ENCODE assay signal across 1 cellular context in the genomic region with DNA sequence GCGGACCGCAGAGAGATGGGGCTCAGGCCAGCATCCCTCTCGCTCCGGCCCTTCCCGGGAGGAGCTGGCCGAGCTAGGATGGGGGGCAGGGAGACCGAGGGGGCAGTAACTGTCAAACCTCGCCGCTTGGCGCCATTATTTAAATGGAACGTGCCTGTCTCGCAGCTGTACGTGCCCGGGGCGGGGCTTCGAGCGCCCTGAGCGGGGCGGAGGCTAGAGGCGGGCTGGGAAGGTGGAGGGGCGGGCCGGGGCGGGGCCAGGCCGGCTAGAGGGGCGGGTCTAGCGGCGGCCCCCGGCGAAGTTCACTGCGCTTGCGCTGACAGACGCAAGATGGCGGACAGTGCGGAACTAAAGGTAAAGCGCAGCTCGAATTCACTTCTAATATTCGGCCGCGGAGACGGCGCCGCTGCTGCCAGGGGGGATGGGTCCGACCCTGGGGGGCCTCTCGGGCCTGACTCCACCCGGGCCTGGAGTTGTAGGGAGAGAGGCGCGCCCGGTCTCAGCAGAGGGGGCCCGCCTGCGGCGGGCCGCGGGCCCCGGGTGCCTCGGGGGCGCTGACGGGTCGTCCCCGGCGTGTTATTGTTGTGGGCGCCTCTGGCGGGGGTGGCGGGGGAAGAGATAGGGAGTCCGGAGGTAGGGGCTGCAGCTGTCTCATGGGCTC.
A peak's percentile ranks its signal among the peaks of the same experiment; 100 is the strongest.
TF ChIP-seq lines count a peak whose summit lies in the region.

A gene (plus strand): TSS at position 319 of the 661 bp plus-strand sequence. CDS start 12 bp downstream, at position 331.

TF ChIP-seq in WTC11, 78 proteins besides CTCF, POLR2A, EP300 and RAD21 (continued from another document and continues in another):
- TF ChIP-seq, protein P1, sequence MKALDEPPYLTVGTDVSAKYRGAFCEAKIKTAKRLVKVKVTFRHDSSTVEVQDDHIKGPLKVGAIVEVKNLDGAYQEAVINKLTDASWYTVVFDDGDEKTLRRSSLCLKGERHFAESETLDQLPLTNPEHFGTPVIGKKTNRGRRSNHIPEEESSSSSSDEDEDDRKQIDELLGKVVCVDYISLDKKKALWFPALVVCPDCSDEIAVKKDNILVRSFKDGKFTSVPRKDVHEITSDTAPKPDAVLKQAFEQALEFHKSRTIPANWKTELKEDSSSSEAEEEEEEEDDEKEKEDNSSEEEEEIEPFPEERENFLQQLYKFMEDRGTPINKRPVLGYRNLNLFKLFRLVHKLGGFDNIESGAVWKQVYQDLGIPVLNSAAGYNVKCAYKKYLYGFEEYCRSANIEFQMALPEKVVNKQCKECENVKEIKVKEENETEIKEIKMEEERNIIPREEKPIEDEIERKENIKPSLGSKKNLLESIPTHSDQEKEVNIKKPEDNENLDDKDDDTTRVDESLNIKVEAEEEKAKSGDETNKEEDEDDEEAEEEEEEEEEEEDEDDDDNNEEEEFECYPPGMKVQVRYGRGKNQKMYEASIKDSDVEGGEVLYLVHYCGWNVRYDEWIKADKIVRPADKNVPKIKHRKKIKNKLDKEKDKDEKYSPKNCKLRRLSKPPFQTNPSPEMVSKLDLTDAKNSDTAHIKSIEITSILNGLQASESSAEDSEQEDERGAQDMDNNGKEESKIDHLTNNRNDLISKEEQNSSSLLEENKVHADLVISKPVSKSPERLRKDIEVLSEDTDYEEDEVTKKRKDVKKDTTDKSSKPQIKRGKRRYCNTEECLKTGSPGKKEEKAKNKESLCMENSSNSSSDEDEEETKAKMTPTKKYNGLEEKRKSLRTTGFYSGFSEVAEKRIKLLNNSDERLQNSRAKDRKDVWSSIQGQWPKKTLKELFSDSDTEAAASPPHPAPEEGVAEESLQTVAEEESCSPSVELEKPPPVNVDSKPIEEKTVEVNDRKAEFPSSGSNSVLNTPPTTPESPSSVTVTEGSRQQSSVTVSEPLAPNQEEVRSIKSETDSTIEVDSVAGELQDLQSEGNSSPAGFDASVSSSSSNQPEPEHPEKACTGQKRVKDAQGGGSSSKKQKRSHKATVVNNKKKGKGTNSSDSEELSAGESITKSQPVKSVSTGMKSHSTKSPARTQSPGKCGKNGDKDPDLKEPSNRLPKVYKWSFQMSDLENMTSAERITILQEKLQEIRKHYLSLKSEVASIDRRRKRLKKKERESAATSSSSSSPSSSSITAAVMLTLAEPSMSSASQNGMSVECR (CRISPR knock-in tag; IDR thresholded peaks at IDR 0.05; ENCODE audit: borderline replicate concordance): peak; percentile 3; the same call in 1 of the 2 replicates
- no peak for TF ChIP-seq NR1H2 (CRISPR knock-in tag; IDR thresholded peaks at IDR 0.05)
- no peak for TF ChIP-seq NR2C2 (CRISPR knock-in tag; IDR thresholded peaks at IDR 0.05)
- no peak for TF ChIP-seq TP53 (CRISPR knock-in tag; IDR thresholded peaks at IDR 0.05)
- TF ChIP-seq FOXJ3 (CRISPR knock-in tag; IDR thresholded peaks at IDR 0.05; ENCODE audit: borderline replicate concordance): no peak
- TF ChIP-seq GTF2I (CRISPR knock-in tag; conservative IDR thresholded peaks at IDR 0.05): no peak
- TF ChIP-seq, protein P2, sequence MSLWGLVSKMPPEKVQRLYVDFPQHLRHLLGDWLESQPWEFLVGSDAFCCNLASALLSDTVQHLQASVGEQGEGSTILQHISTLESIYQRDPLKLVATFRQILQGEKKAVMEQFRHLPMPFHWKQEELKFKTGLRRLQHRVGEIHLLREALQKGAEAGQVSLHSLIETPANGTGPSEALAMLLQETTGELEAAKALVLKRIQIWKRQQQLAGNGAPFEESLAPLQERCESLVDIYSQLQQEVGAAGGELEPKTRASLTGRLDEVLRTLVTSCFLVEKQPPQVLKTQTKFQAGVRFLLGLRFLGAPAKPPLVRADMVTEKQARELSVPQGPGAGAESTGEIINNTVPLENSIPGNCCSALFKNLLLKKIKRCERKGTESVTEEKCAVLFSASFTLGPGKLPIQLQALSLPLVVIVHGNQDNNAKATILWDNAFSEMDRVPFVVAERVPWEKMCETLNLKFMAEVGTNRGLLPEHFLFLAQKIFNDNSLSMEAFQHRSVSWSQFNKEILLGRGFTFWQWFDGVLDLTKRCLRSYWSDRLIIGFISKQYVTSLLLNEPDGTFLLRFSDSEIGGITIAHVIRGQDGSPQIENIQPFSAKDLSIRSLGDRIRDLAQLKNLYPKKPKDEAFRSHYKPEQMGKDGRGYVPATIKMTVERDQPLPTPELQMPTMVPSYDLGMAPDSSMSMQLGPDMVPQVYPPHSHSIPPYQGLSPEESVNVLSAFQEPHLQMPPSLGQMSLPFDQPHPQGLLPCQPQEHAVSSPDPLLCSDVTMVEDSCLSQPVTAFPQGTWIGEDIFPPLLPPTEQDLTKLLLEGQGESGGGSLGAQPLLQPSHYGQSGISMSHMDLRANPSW (CRISPR knock-in tag; conservative IDR thresholded peaks at IDR 0.05; ENCODE audit: low read depth): no peak
- no peak; the same call in 1 of the 2 replicates for TF ChIP-seq FOXP1 (CRISPR knock-in tag; IDR thresholded peaks at IDR 0.05; ENCODE audit: borderline replicate concordance)
- TF ChIP-seq, protein P3, sequence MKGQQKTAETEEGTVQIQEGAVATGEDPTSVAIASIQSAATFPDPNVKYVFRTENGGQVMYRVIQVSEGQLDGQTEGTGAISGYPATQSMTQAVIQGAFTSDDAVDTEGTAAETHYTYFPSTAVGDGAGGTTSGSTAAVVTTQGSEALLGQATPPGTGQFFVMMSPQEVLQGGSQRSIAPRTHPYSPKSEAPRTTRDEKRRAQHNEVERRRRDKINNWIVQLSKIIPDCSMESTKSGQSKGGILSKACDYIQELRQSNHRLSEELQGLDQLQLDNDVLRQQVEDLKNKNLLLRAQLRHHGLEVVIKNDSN (CRISPR knock-in tag; IDR thresholded peaks at IDR 0.05): no peak
- TF ChIP-seq, protein P4, sequence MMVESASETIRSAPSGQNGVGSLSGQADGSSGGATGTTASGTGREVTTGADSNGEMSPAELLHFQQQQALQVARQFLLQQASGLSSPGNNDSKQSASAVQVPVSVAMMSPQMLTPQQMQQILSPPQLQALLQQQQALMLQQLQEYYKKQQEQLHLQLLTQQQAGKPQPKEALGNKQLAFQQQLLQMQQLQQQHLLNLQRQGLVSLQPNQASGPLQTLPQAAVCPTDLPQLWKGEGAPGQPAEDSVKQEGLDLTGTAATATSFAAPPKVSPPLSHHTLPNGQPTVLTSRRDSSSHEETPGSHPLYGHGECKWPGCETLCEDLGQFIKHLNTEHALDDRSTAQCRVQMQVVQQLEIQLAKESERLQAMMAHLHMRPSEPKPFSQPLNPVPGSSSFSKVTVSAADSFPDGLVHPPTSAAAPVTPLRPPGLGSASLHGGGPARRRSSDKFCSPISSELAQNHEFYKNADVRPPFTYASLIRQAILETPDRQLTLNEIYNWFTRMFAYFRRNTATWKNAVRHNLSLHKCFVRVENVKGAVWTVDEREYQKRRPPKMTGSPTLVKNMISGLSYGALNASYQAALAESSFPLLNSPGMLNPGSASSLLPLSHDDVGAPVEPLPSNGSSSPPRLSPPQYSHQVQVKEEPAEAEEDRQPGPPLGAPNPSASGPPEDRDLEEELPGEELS (CRISPR knock-in tag; IDR thresholded peaks at IDR 0.05): no peak
- no peak for TF ChIP-seq KAT7 (CRISPR knock-in tag; IDR thresholded peaks at IDR 0.05; ENCODE audit: borderline replicate concordance)
- no peak for TF ChIP-seq MXD4 (CRISPR knock-in tag; IDR thresholded peaks at IDR 0.05; ENCODE audit: borderline replicate concordance)
- TF ChIP-seq, protein P5, sequence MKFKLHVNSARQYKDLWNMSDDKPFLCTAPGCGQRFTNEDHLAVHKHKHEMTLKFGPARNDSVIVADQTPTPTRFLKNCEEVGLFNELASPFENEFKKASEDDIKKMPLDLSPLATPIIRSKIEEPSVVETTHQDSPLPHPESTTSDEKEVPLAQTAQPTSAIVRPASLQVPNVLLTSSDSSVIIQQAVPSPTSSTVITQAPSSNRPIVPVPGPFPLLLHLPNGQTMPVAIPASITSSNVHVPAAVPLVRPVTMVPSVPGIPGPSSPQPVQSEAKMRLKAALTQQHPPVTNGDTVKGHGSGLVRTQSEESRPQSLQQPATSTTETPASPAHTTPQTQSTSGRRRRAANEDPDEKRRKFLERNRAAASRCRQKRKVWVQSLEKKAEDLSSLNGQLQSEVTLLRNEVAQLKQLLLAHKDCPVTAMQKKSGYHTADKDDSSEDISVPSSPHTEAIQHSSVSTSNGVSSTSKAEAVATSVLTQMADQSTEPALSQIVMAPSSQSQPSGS (CRISPR knock-in tag; IDR thresholded peaks at IDR 0.05; ENCODE audit: borderline replicate concordance, low read depth): no peak
- TF ChIP-seq, protein P6, sequence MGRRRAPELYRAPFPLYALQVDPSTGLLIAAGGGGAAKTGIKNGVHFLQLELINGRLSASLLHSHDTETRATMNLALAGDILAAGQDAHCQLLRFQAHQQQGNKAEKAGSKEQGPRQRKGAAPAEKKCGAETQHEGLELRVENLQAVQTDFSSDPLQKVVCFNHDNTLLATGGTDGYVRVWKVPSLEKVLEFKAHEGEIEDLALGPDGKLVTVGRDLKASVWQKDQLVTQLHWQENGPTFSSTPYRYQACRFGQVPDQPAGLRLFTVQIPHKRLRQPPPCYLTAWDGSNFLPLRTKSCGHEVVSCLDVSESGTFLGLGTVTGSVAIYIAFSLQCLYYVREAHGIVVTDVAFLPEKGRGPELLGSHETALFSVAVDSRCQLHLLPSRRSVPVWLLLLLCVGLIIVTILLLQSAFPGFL (CRISPR knock-in tag; IDR thresholded peaks at IDR 0.05; ENCODE audit: borderline replicate concordance): no peak
- TF ChIP-seq GABPB1 (CRISPR knock-in tag; IDR thresholded peaks at IDR 0.05): no peak
- TF ChIP-seq, protein P7, sequence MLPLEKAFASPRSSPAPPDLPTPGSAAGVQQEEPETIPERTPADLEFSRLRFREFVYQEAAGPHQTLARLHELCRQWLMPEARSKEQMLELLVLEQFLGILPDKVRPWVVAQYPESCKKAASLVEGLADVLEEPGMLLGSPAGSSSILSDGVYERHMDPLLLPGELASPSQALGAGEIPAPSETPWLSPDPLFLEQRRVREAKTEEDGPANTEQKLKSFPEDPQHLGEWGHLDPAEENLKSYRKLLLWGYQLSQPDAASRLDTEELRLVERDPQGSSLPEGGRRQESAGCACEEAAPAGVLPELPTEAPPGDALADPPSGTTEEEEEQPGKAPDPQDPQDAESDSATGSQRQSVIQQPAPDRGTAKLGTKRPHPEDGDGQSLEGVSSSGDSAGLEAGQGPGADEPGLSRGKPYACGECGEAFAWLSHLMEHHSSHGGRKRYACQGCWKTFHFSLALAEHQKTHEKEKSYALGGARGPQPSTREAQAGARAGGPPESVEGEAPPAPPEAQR (CRISPR knock-in tag; IDR thresholded peaks at IDR 0.05): no peak
- no peak for TF ChIP-seq ZNF317 (CRISPR knock-in tag; IDR thresholded peaks at IDR 0.05; ENCODE audit: borderline replicate concordance, low read depth)
- TF ChIP-seq, protein P8, sequence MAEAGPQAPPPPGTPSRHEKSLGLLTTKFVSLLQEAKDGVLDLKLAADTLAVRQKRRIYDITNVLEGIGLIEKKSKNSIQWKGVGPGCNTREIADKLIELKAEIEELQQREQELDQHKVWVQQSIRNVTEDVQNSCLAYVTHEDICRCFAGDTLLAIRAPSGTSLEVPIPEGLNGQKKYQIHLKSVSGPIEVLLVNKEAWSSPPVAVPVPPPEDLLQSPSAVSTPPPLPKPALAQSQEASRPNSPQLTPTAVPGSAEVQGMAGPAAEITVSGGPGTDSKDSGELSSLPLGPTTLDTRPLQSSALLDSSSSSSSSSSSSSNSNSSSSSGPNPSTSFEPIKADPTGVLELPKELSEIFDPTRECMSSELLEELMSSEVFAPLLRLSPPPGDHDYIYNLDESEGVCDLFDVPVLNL (CRISPR knock-in tag; IDR thresholded peaks at IDR 0.05; ENCODE audit: borderline replicate concordance, low read depth): peak; percentile 91
- TF ChIP-seq HMGA2 (CRISPR knock-in tag; IDR thresholded peaks at IDR 0.05): no peak
- TF ChIP-seq RELA (CRISPR knock-in tag; IDR thresholded peaks at IDR 0.05; ENCODE audit: borderline replicate concordance): no peak
- TF ChIP-seq ZNF263 (CRISPR knock-in tag; IDR thresholded peaks at IDR 0.05; ENCODE audit: low read depth): no peak
- TF ChIP-seq, protein P9, sequence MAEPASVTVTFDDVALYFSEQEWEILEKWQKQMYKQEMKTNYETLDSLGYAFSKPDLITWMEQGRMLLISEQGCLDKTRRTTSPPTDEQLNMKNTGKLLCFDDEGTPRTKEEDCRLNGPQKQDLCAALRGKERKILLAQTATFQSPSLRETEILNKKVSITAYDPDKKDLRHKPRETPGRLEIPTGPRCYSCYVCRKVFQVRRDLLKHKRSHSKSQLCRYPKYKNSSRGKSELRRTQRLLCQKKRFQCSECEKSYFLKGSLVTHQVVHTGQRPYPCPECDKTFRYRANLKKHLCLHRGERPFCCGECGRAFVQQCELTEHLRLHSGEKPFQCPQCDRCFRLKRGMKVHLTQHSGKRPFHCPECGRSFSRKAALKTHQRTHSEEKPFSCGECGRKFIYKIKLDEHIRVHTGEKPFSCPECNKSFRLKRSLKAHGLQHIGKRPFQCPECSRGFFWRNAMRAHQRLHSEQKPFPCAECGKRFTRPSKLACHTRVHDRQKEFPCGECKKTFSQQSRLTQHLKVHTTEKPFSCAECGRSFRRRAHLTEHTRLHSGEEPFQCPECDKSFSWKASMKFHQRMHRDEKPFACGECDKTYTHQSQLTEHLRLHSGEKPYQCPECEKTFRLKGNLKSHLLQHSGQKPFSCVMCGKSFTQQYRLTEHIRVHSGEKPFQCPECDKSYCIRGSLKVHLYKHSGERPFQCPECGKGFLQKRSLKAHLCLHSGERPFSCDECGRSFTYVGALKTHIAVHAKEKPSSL (CRISPR knock-in tag; conservative IDR thresholded peaks at IDR 0.05): no peak
- no peak for TF ChIP-seq GRHL2 (CRISPR knock-in tag; IDR thresholded peaks at IDR 0.05; ENCODE audit: insufficient replicate concordance, severe bottlenecking)
- TF ChIP-seq TEAD4 (CRISPR knock-in tag; IDR thresholded peaks at IDR 0.05): no peak
- no peak for TF ChIP-seq ZNF121 (CRISPR knock-in tag; IDR thresholded peaks at IDR 0.05)
- TF ChIP-seq, protein P10, sequence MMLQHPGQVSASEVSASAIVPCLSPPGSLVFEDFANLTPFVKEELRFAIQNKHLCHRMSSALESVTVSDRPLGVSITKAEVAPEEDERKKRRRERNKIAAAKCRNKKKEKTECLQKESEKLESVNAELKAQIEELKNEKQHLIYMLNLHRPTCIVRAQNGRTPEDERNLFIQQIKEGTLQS (CRISPR knock-in tag; conservative IDR thresholded peaks at IDR 0.05): no peak
- no peak for TF ChIP-seq FOXK1 (CRISPR knock-in tag; IDR thresholded peaks at IDR 0.05)
- TF ChIP-seq, protein P11, sequence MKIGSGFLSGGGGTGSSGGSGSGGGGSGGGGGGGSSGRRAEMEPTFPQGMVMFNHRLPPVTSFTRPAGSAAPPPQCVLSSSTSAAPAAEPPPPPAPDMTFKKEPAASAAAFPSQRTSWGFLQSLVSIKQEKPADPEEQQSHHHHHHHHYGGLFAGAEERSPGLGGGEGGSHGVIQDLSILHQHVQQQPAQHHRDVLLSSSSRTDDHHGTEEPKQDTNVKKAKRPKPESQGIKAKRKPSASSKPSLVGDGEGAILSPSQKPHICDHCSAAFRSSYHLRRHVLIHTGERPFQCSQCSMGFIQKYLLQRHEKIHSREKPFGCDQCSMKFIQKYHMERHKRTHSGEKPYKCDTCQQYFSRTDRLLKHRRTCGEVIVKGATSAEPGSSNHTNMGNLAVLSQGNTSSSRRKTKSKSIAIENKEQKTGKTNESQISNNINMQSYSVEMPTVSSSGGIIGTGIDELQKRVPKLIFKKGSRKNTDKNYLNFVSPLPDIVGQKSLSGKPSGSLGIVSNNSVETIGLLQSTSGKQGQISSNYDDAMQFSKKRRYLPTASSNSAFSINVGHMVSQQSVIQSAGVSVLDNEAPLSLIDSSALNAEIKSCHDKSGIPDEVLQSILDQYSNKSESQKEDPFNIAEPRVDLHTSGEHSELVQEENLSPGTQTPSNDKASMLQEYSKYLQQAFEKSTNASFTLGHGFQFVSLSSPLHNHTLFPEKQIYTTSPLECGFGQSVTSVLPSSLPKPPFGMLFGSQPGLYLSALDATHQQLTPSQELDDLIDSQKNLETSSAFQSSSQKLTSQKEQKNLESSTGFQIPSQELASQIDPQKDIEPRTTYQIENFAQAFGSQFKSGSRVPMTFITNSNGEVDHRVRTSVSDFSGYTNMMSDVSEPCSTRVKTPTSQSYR (CRISPR knock-in tag; IDR thresholded peaks at IDR 0.05): peak; percentile 81; the same call in 1 of the 2 replicates
- TF ChIP-seq ESRRA (CRISPR knock-in tag; IDR thresholded peaks at IDR 0.05; ENCODE audit: borderline replicate concordance): no peak
- TF ChIP-seq TCF7 (CRISPR knock-in tag; IDR thresholded peaks at IDR 0.05; ENCODE audit: low read depth): no peak
